In genomic region chrX:132948648-132949260, GRCh38 we compare ENCODE assay signal across 12 cellular contexts. TPM values are rescaled to one million over a fixed set of nuclear protein-coding genes. Genes with fewer than 3 reads are reported as not detected.
A peak's percentile ranks its signal among the peaks of the same experiment; 100 is the strongest.
DNase-seq lines count a peak whose midpoint lies in the region; ATAC-seq, FAIRE-seq and TF ChIP-seq lines count a peak whose summit lies in the region.
"Had no signal": no experiment of that assay in that cellular context is flagged by ENCODE, and none has a peak within 500 bp of the region (broad histone marks: within the 10 kb centered on the region; RNA-seq: fewer than 3 reads in every experiment).

No MANE protein-coding gene starts in this region.

- no peak overlapping the region for H3K4me3 ChIP-seq in H7 (ENCODE audit: insufficient read depth, low read depth, low read length)
- H3K4me3 ChIP-seq in keratinocyte (ENCODE audit: control insufficient read depth in 2 of 3, extremely low read depth in 1 of 3, insufficient read depth in 2 of 3, low read depth in 1 of 3, low read length in 3 of 3) = no peak overlapping the region

- DNase-seq in D721Med (ENCODE audit: insufficient read length, low spot score) = no peak
- peak; percentile 55 for DNase-seq in H7
- DNase-seq in RPMI8226 = peak; percentile 13
- DNase-seq in keratinocyte (ENCODE audit: low read depth, low spot score) = no peak
- no peak for DNase-seq in C1 segment of cervical spinal cord (lab: John Stamatoyannopoulos, UW)
- DNase-seq in NCI-H146 treated with DMSO at 0.1 percent for 48 hours (lab: John Stamatoyannopoulos, UW; ENCODE audit: unreplicated experiment) = no peak
- DNase-seq: activated T-cell treated with anti-CD3 and anti-CD28 coated beads, Interleukin-2, amount 50 U/mL, for 24 hours; NCI-H2081; retina had no signal

- dilution Hi-C loops in keratinocyte (cut with MboI; ENCODE audit: extremely low pct_ligation_motif_present, low sequenced_read_pairs) = no loop called here

- H3K36me3 ChIP-seq in H7 (replicated peaks; ENCODE audit: control insufficient read depth, insufficient read depth, low read length) = no peaks in the 10 kb centered on the region
- no peaks in the 10 kb centered on the region for H3K36me3 ChIP-seq in keratinocyte (ENCODE audit: control insufficient read depth in 2 of 2, extremely low read depth in 1 of 2, insufficient read depth in 2 of 2, low read length in 2 of 2)

- no peak overlapping the region for H3K9ac ChIP-seq in keratinocyte (ENCODE audit: control insufficient read depth, extremely low read depth, insufficient read depth, low read length)

- no peak overlapping the region for H3K4me2 ChIP-seq in keratinocyte (ENCODE audit: control insufficient read depth, extremely low read depth, insufficient read depth, low read depth, low read length)

- H3K27me3 ChIP-seq in H7 (ENCODE audit: control insufficient read depth, insufficient read depth, low read length) = peaks cover 1% of the 10 kb centered on the region; the same call in 1 of the 2 replicates
- H3K27me3 ChIP-seq in keratinocyte (ENCODE audit: control insufficient read depth, extremely low read depth, insufficient read depth, low read length) = no peaks in the 10 kb centered on the region

- no peaks in the 10 kb centered on the region for H3K9me3 ChIP-seq in keratinocyte (ENCODE audit: control insufficient read depth, low read depth, low read length)

- no peaks in the 10 kb centered on the region for H4K20me1 ChIP-seq in keratinocyte (ENCODE audit: control insufficient read depth, extremely low read depth, insufficient read depth, low read length)

- no peaks in the 10 kb centered on the region for H3K4me1 ChIP-seq in keratinocyte (ENCODE audit: control insufficient read depth, extremely low read depth, insufficient read depth, low read length)

- ATAC-seq in GM19452 (IDR thresholded peaks at IDR 0.05; ENCODE audit: unreplicated experiment) (no peak), HG03097 (IDR thresholded peaks at IDR 0.05; ENCODE audit: low FRiP score, unreplicated experiment) (no peak)

- FAIRE-seq in D721Med (lab: Jason Lieb, UNC) (no peak), keratinocyte (lab: Jason Lieb, UNC) (no peak)

- TF ChIP-seq CTCF in D721Med (IDR thresholded peaks at IDR 0.05; ENCODE audit: insufficient read depth, missing control alignments) = peak; percentile 5
- peak; percentile 11 to 26 (median 17) for TF ChIP-seq CTCF in keratinocyte (optimal IDR thresholded peaks at IDR 0.05 in 1 of 3, IDR thresholded peaks at IDR 0.05 in 1 of 3, conservative IDR thresholded peaks at IDR 0.05 in 1 of 3; ENCODE audit: extremely low read depth in 1 of 3, insufficient read depth in 2 of 3, low read length in 3 of 3)

- H2AFZ ChIP-seq in keratinocyte (ENCODE audit: control insufficient read depth, low read length) = no peak overlapping the region

- no peak overlapping the region for H3K27ac ChIP-seq in keratinocyte (ENCODE audit: control insufficient read depth, insufficient read depth, low read length)
- H3K27ac ChIP-seq: epithelial cell of prostate had no signal

- no peaks in the 10 kb centered on the region for H3K9me1 ChIP-seq in keratinocyte (ENCODE audit: control insufficient read depth, extremely low read depth, insufficient read depth, low read length)

- H3K79me2 ChIP-seq in keratinocyte (ENCODE audit: control insufficient read depth, insufficient read depth, low read length) = no peaks in the 10 kb centered on the region

RNA-seq across cellular contexts. Expression of gene HS6ST2, which starts 9.7 kb away (rescaled TPM):
- 6.8 and 9.3 TPM in 2 replicates for total RNA-seq in H7 (2014; rRNA removed; shearing (Covaris generic))
- 0.29 to 0.43 TPM (median 0.41 TPM) in 3 replicates for polyA plus RNA-seq in keratinocyte
- 0.21 TPM for polyA plus RNA-seq in keratinocyte (2011; ENCODE audit: low read depth)
- polyA plus RNA-seq in keratinocyte (2011; cell fraction: cytosol; rRNA removed) = 0.23 and 0.50 TPM in 2 replicates
- 0.80 and 1.1 TPM in 2 replicates for polyA plus RNA-seq in keratinocyte (2011; cell fraction: nucleus; rRNA removed)
- polyA plus RNA-seq in keratinocyte (2012; ENCODE audit: low replicate concordance) = 0.21 and 0.37 TPM in 2 replicates
- polyA minus RNA-seq in keratinocyte = 0.66 to 2.3 TPM (median 0.86 TPM) in 3 replicates
- 0.77 TPM for polyA minus RNA-seq in keratinocyte (2011; cell fraction: cytosol; rRNA and poly(A)+ RNA removed)
- polyA minus RNA-seq in keratinocyte (2011; cell fraction: nucleus; rRNA and poly(A)+ RNA removed) = 2.4 and 2.7 TPM in 2 replicates

Comparison
In these comparisons a context has a peak if more than half of its experiments do, and no peak if none do; other contexts are left out.
1. DNase-seq: peak in H7 (single experiment) and RPMI8226 (single experiment); none in D721Med (single experiment), keratinocyte (single experiment), C1 segment of cervical spinal cord (0 of 14) and NCI-H146 treated with DMSO at 0.1 percent for 48 hours (single experiment).